In genomic region chr1:204411451-204412245, GRCh38 we compare ENCODE assay signal across 1 cellular context.
TF ChIP-seq lines count a peak whose summit lies in the region.

PPP1R15B (minus strand) TSS chr1:204411817; CDS start chr1:204411411, 406 bp downstream.

TF ChIP-seq in HepG2, 621 proteins besides CTCF, POLR2A, EP300 and RAD21 (continued from another document and continues in another):
- TF ChIP-seq ZNF276 (CRISPR knock-in tag; IDR thresholded peaks at IDR 0.05; ENCODE audit: low read depth) (0 out of 2 replicates have a peak, but pooled peaks have one; percentile 31), ZNF609 (CRISPR knock-in tag; IDR thresholded peaks at IDR 0.05; ENCODE audit: borderline replicate concordance) (peak; percentile 27; the same call in 1 of the 2 replicates), ISX (CRISPR knock-in tag; conservative IDR thresholded peaks at IDR 0.05) (no peak), ZBTB46 (CRISPR knock-in tag; IDR thresholded peaks at IDR 0.05; ENCODE audit: borderline replicate concordance) (no peak), KMT2A (CRISPR knock-in tag; IDR thresholded peaks at IDR 0.05) (peak; percentile 88; the same call in 1 of the 2 replicates), ZC3H4 (CRISPR knock-in tag; IDR thresholded peaks at IDR 0.05; ENCODE audit: borderline replicate concordance) (no peak), MAFG (CRISPR knock-in tag; IDR thresholded peaks at IDR 0.05) (no peak), MAX (IDR thresholded peaks at IDR 0.05) (peak; percentile 70), SOX5 (CRISPR knock-in tag; IDR thresholded peaks at IDR 0.05; ENCODE audit: borderline replicate concordance) (0 out of 2 replicates have a peak, but pooled peaks have one; percentile 14), ZFX (CRISPR knock-in tag; IDR thresholded peaks at IDR 0.05; ENCODE audit: low read depth) (peak; percentile 86), PHF8 (CRISPR knock-in tag; IDR thresholded peaks at IDR 0.05) (peak; percentile 91), ATF3 (CRISPR knock-in tag; IDR thresholded peaks at IDR 0.05) (peak; percentile 78), PITX1 (CRISPR knock-in tag; IDR thresholded peaks at IDR 0.05) (peak; percentile 49; the same call in 1 of the 2 replicates), ZBTB49 (CRISPR knock-in tag; IDR thresholded peaks at IDR 0.05; ENCODE audit: borderline replicate concordance) (no peak), ARID5B (CRISPR knock-in tag; IDR thresholded peaks at IDR 0.05) (0 out of 2 replicates have a peak, but pooled peaks have one; percentile 13), MBNL3 (CRISPR knock-in tag; conservative IDR thresholded peaks at IDR 0.05) (no peak), KLF6 (CRISPR knock-in tag; IDR thresholded peaks at IDR 0.05) (peak; percentile 31; the same call in 1 of the 2 replicates), KDM6A (CRISPR knock-in tag; IDR thresholded peaks at IDR 0.05; ENCODE audit: low read depth) (no peak), ZFY (CRISPR knock-in tag; IDR thresholded peaks at IDR 0.05) (peak; percentile 89), ELF4 (CRISPR knock-in tag; IDR thresholded peaks at IDR 0.05; ENCODE audit: borderline replicate concordance) (peak; percentile 94), ZBTB7A (CRISPR knock-in tag; IDR thresholded peaks at IDR 0.05) (no peak), ZNF556 (CRISPR knock-in tag; IDR thresholded peaks at IDR 0.05; ENCODE audit: borderline replicate concordance) (peak; percentile 74), PAXIP1 (CRISPR knock-in tag; conservative IDR thresholded peaks at IDR 0.05) (peak; percentile 61), THAP9 (CRISPR knock-in tag; IDR thresholded peaks at IDR 0.05; ENCODE audit: borderline replicate concordance) (peak; percentile 95), REXO4 (CRISPR knock-in tag; IDR thresholded peaks at IDR 0.05; ENCODE audit: borderline replicate concordance) (no peak), KLF12 (CRISPR knock-in tag; IDR thresholded peaks at IDR 0.05; ENCODE audit: borderline replicate concordance) (peak; percentile 75; the same call in 1 of the 2 replicates), NFATC3 (CRISPR knock-in tag; IDR thresholded peaks at IDR 0.05) (no peak), ZNF747 (CRISPR knock-in tag; IDR thresholded peaks at IDR 0.05; ENCODE audit: borderline replicate concordance) (peak; percentile 77; the same call in 1 of the 2 replicates)
